ENCODE assay signal across 8 cellular contexts in the genomic region with DNA sequence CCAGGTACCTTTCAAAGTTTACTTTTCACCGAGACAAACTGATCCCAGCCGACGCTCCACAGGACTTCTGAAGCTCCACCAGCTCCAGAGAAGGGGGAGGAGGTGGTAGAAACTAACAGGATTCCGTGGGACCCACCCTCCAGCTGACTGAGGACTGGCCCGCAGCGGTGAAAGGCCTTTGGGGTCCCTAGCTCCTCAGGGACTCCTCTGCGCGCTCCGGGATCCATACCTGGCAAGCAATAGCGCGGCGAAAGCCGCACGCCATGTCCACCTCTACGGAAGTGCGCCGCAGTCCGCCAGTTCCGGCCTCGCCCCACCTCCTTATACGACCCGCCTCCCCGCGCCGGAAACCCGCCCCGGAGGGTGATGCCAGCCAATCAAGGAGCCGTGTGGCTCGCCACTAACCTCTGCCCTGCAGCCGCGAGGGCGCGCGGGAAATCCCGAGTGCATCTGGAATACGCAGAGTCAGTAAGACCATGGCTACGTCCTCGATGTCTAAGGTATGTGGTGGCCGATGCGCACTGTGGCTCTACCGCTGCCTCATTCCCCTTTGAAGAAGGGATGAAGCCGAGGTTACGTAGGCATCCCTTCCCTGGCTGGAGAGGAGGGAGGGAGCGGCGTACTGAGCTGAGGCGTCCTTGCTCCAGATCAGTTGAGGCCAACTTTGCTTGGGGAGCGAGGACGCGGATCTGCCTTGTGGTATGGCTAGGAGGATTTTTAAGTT. TPM values are rescaled to one million over a fixed set of nuclear protein-coding genes. Genes with fewer than 3 reads are reported as not detected.
DNase-seq lines count a peak whose midpoint lies in the region; ATAC-seq and TF ChIP-seq lines count a peak whose summit lies in the region.

A gene (plus strand): TSS at position 443 of the 724 bp plus-strand sequence. CDS start 34 bp downstream, at position 477.
A gene with protein sequence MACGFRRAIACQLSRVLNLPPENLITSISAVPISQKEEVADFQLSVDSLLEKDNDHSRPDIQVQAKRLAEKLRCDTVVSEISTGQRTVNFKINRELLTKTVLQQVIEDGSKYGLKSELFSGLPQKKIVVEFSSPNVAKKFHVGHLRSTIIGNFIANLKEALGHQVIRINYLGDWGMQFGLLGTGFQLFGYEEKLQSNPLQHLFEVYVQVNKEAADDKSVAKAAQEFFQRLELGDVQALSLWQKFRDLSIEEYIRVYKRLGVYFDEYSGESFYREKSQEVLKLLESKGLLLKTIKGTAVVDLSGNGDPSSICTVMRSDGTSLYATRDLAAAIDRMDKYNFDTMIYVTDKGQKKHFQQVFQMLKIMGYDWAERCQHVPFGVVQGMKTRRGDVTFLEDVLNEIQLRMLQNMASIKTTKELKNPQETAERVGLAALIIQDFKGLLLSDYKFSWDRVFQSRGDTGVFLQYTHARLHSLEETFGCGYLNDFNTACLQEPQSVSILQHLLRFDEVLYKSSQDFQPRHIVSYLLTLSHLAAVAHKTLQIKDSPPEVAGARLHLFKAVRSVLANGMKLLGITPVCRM (minus strand): TSS at position 295 of the 724 bp plus-strand sequence. CDS start 30 bp downstream, at position 265.

- no peak within 1 kb of the TSS for H2BK12ac ChIP-seq in trophoblast cell (ENCODE audit: low read length)

- H3K79me2 ChIP-seq in trophoblast cell (ENCODE audit: control insufficient read depth, insufficient read depth, low read length, poor library complexity): peaks cover 12% of the 10 kb centered on the region

- H3K4me2 ChIP-seq in trophoblast cell (ENCODE audit: low read length): peak within 1 kb of the TSS; percentile 81

- H2AK5ac ChIP-seq in trophoblast cell (ENCODE audit: low read length): peak within 1 kb of the TSS; percentile 22

- H3K4me3 ChIP-seq in GM12865 (ENCODE audit: low read depth, low read length) (peak within 1 kb of the TSS; percentile 98), trophoblast cell (ENCODE audit: low read depth, low read length) (peak within 1 kb of the TSS; percentile 94), transverse colon (peak within 1 kb of the TSS; percentile 66 to 93 (median 80))

- peak within 1 kb of the TSS; percentile 93 for H3K27ac Mint-ChIP-seq in activated naive CD8-positive, alpha-beta T cell treated with anti-CD3 and anti-CD28 coated beads, Interleukin-2, amount 50 U/mL, for 24 hours

- H3K79me1 ChIP-seq in trophoblast cell (ENCODE audit: low read length): peaks cover 9% of the 10 kb centered on the region

- peak within 1 kb of the TSS; percentile 90 for H3K4me3 Mint-ChIP-seq in activated naive CD8-positive, alpha-beta T cell treated with anti-CD3 and anti-CD28 coated beads, Interleukin-2, amount 50 U/mL, for 24 hours

- H2AFZ ChIP-seq in trophoblast cell (ENCODE audit: insufficient read depth, low read length, poor library complexity): peak within 1 kb of the TSS; percentile 54

- ATAC-seq in HG02763 (IDR thresholded peaks at IDR 0.05; ENCODE audit: unreplicated experiment) (peak; percentile 100), Right ventricle myocardium superior (ENCODE audit: poor library complexity) (peak; percentile 100)
- peak; percentile 100 for ATAC-seq in activated naive CD8-positive, alpha-beta T cell treated with anti-CD3 and anti-CD28 coated beads, Interleukin-2, amount 50 U/mL, for 24 hours

- H4K8ac ChIP-seq in trophoblast cell (ENCODE audit: low read depth, low read length): peak within 1 kb of the TSS; percentile 72

- intact Hi-C loops in Right ventricle myocardium superior (cut with DNase I) (no loop called here), transverse colon (cut with DNase I; ENCODE audit: low total_unique reads) (loop anchor here (5.0 kb wide), 1 partner anchor 112 kb away; a partner anchor contains a TSS)

- H2BK120ac ChIP-seq in trophoblast cell (ENCODE audit: insufficient read depth, low read length, poor library complexity): peak within 1 kb of the TSS; percentile 28

- DNase-seq in GM12865 (ENCODE audit: low read depth): peak; percentile 96
- peak; percentile 76 for DNase-seq in NCI-H1417 treated with DMSO at 0.1 percent for 48 hours (lab: John Stamatoyannopoulos, UW)
- peak; percentile 90 for DNase-seq in SW480 (ENCODE audit: low spot score)
- DNase-seq in activated naive CD8-positive, alpha-beta T cell treated with anti-CD3 and anti-CD28 coated beads, Interleukin-2, amount 50 U/mL, for 24 hours: peak; percentile 97
- peak; percentile 99 for DNase-seq in Right ventricle myocardium superior
- peak; percentile 98 to 99 for DNase-seq in trophoblast cell
- DNase-seq in transverse colon: peak; percentile 97

- in situ Hi-C loops in transverse colon (cut with MboI; ENCODE audit: low pct_ligation_motif_present in 1 of 4, low pct_unique_long_range_greater_than_20kb in 1 of 4, low sequenced_read_pairs in 3 of 4): no loop called here

- H3K36me3 Mint-ChIP-seq in activated naive CD8-positive, alpha-beta T cell treated with anti-CD3 and anti-CD28 coated beads, Interleukin-2, amount 50 U/mL, for 24 hours (ENCODE audit: low read depth): peaks cover 21% of the 10 kb centered on the region

- H3K27ac ChIP-seq in trophoblast cell (ENCODE audit: low read depth, low read length) (no peak within 1 kb of the TSS), transverse colon (peak within 1 kb of the TSS; percentile 84 to 93 (median 88))

- TF ChIP-seq CTCF in GM12865 (IDR thresholded peaks at IDR 0.05; ENCODE audit: insufficient read depth, low read depth, low read length, missing control alignments) (no peak), transverse colon (IDR thresholded peaks at IDR 0.05) (no peak)

- H3K4me1 ChIP-seq in trophoblast cell (ENCODE audit: control insufficient read depth in 1 of 2, insufficient read depth in 2 of 2, low read length in 2 of 2): peaks cover 0 to 5% of the 10 kb centered on the region in 2 experiments
- peaks cover 10 to 45% (median 24%) of the 10 kb centered on the region in 4 donors for H3K4me1 ChIP-seq in transverse colon

- H3K36me3 ChIP-seq in trophoblast cell (ENCODE audit: control insufficient read depth in 1 of 2, insufficient read depth in 2 of 2, low read length in 2 of 2): no peaks in the 10 kb centered on the region
- H3K36me3 ChIP-seq in transverse colon: peaks cover 0 to 6% (median 0%) of the 10 kb centered on the region in 4 donors

- TF ChIP-seq POLR2A in transverse colon (IDR thresholded peaks at IDR 0.05): peak; percentile 96

- peaks cover 57% of the 10 kb centered on the region for H3K4me1 Mint-ChIP-seq in activated naive CD8-positive, alpha-beta T cell treated with anti-CD3 and anti-CD28 coated beads, Interleukin-2, amount 50 U/mL, for 24 hours

- TF ChIP-seq EP300 in transverse colon (IDR thresholded peaks at IDR 0.05; ENCODE audit: low read depth): no peak

- no peaks in the 10 kb centered on the region for H3K27me3 Mint-ChIP-seq in activated naive CD8-positive, alpha-beta T cell treated with anti-CD3 and anti-CD28 coated beads, Interleukin-2, amount 50 U/mL, for 24 hours

- no CpG with 5 or more reads among the region's 49 CpGs for WGBS in trophoblast cell (ENCODE audit: extremely low coverage, insufficient coverage, insufficient read length)
- 1% methylated on average over 32 of the region's 49 CpGs; no CpG with 5 or more reads in 1 of the 2 donors for WGBS in transverse colon (ENCODE audit: low coverage in 1 of 2), 2 donors

- peak within 1 kb of the TSS; percentile 71 for H4K91ac ChIP-seq in trophoblast cell (ENCODE audit: low read depth, low read length)

- peak within 1 kb of the TSS; percentile 98 for H3K9ac ChIP-seq in trophoblast cell (ENCODE audit: low read length)

- H4K12ac ChIP-seq in trophoblast cell (ENCODE audit: low read depth, low read length): peak within 1 kb of the TSS; percentile 61

- H2BK5ac ChIP-seq in trophoblast cell (ENCODE audit: low read depth, low read length, poor library complexity): peak within 1 kb of the TSS; percentile 53

- H3K18ac ChIP-seq in trophoblast cell (ENCODE audit: low read length): peak within 1 kb of the TSS; percentile 66

- H3K4ac ChIP-seq in trophoblast cell (ENCODE audit: low read depth, low read length): peak within 1 kb of the TSS; percentile 99

- H3K14ac ChIP-seq in trophoblast cell (ENCODE audit: low read length): peak within 1 kb of the TSS; percentile 78

- H3K27me3 ChIP-seq in trophoblast cell (ENCODE audit: insufficient read depth, low read length) (no peaks in the 10 kb centered on the region), transverse colon (no peaks in the 10 kb centered on the region)

- no peak within 1 kb of the TSS for H3K23ac ChIP-seq in trophoblast cell (ENCODE audit: low read length)

- H3K9me3 ChIP-seq in trophoblast cell (ENCODE audit: insufficient read depth, low read depth, low read length): no peaks in the 10 kb centered on the region
- no peaks in the 10 kb centered on the region for H3K9me3 ChIP-seq in transverse colon

- no peaks in the 10 kb centered on the region for H3K9me3 Mint-ChIP-seq in activated naive CD8-positive, alpha-beta T cell treated with anti-CD3 and anti-CD28 coated beads, Interleukin-2, amount 50 U/mL, for 24 hours

RNA-seq across cellular contexts. Expression of the first gene that starts in this region (rescaled TPM):
- total RNA-seq in Right ventricle myocardium superior (17.9 TPM), transverse colon (10 to 100 TPM in 3 of 4 donors, 1 to 10 TPM in 1; 2.2 to 18.4 (median 17.8) TPM)
- polyA plus RNA-seq in trophoblast cell (2013): 29.7 and 32.4 TPM in 2 replicates

RNA-seq across cellular contexts. Expression of the second gene that starts in this region (rescaled TPM):
- total RNA-seq in Right ventricle myocardium superior (16.8 TPM), transverse colon (10 to 100 TPM; 25.1 to 28.3 (median 26.9) TPM)
- 45.9 and 46.1 TPM in 2 replicates for polyA plus RNA-seq in trophoblast cell (2013)
